8 cellular contexts compared by ENCODE assay signal in the genomic region with DNA sequence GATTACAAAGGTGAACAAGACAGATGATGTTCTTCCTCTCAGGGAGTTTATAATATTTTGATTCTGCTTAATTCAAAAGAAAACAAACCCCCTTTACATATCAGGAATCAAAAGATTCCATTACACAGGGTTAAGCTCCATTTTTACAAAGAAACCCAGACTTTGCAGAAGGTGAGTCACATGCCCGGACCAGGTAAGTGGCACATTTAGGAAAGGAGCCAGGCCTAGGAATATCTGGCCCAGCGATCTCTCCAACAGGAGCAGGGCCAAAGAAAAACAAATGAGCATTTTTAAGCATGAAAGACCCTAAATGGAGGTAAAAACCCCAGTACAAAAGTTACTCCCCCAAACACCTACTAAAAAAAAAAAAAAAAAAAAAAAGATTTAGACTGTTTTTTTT. TPM values are rescaled to one million over a fixed set of nuclear protein-coding genes. Genes with fewer than 3 reads are reported as not detected.
DNase-seq lines count a peak whose midpoint lies in the region; ATAC-seq and TF ChIP-seq lines count a peak whose summit lies in the region.

No MANE protein-coding gene starts in this region.

- no peaks in the 10 kb centered on the region for H4K20me1 ChIP-seq in SK-N-SH (ENCODE audit: insufficient read depth)

- TF ChIP-seq RAD21 in SK-N-SH (IDR thresholded peaks at IDR 0.05; ENCODE audit: low read length): no peak

- peaks cover 42% of the 10 kb centered on the region for H3K79me2 ChIP-seq in SK-N-SH (ENCODE audit: insufficient read depth)

- peaks cover 6% of the 10 kb centered on the region for H3K9me3 Mint-ChIP-seq in activated T-helper 17 cell treated with anti-CD3 and anti-CD28 coated beads, Interleukin-2, amount 50 U/mL, for 72 hours

- H2AFZ ChIP-seq in SK-N-SH (ENCODE audit: low read depth): peak overlapping the region; percentile 98

- no peaks in the 10 kb centered on the region for H3K9me2 ChIP-seq in SK-N-SH

- H3K27me3 ChIP-seq in SK-N-SH (ENCODE audit: insufficient read depth): no peaks in the 10 kb centered on the region
- no peaks in the 10 kb centered on the region for H3K27me3 ChIP-seq in iPS-20b (ENCODE audit: insufficient read depth, low read length)
- H3K27me3 ChIP-seq in stomach smooth muscle (ENCODE audit: control insufficient read depth in 1 of 2, insufficient read depth in 2 of 2, low read length in 2 of 2): no peaks in the 10 kb centered on the region

- H3K36me3 Mint-ChIP-seq in activated T-helper 17 cell treated with anti-CD3 and anti-CD28 coated beads, Interleukin-2, amount 50 U/mL, for 72 hours (ENCODE audit: low read depth): peaks cover 29% of the 10 kb centered on the region

- TF ChIP-seq EP300 in SK-N-SH (IDR thresholded peaks at IDR 0.05; ENCODE audit: borderline replicate concordance in 1 of 2, low read depth in 1 of 2, low read length in 1 of 2): no peak

- ATAC-seq in SK-N-SH treated with all-trans-retinoic acid at 6 μM for 48 hours (no peak), GM19467 (IDR thresholded peaks at IDR 0.05; ENCODE audit: unreplicated experiment) (no peak), HG02973 (IDR thresholded peaks at IDR 0.05; ENCODE audit: unreplicated experiment) (no peak)
- no peak for ATAC-seq in activated T-helper 17 cell treated with anti-CD3 and anti-CD28 coated beads, Interleukin-2, amount 50 U/mL, for 72 hours (replicated peaks)

- H3K27me3 Mint-ChIP-seq in activated T-helper 17 cell treated with anti-CD3 and anti-CD28 coated beads, Interleukin-2, amount 50 U/mL, for 72 hours: no peaks in the 10 kb centered on the region

- peak overlapping the region; percentile 92 to 96; a peak in 3 of 4 replicates for H3K27ac ChIP-seq in SK-N-SH (ENCODE audit: low read depth in 2 of 2, low read length in 1 of 2)
- no peak overlapping the region for H3K27ac ChIP-seq in iPS-20b (ENCODE audit: low read length)
- H3K27ac ChIP-seq in stomach smooth muscle (ENCODE audit: low read length): peak overlapping the region; percentile 92

- peak overlapping the region; percentile 86 for H3K27ac Mint-ChIP-seq in activated T-helper 17 cell treated with anti-CD3 and anti-CD28 coated beads, Interleukin-2, amount 50 U/mL, for 72 hours

- H3K4me3 ChIP-seq in SK-N-SH (ENCODE audit: low read depth in 2 of 2, low read length in 1 of 2) (peak overlapping the region; percentile 89 to 97), iPS-20b (ENCODE audit: low read length) (peak overlapping the region; percentile 92), stomach smooth muscle (ENCODE audit: low read length in 2 of 2) (peak overlapping the region; percentile 67 to 97)

- H3K9me3 ChIP-seq in SK-N-SH: no peaks in the 10 kb centered on the region
- peaks cover 12% of the 10 kb centered on the region for H3K9me3 ChIP-seq in iPS-20b (ENCODE audit: insufficient read depth, low read depth, low read length)
- no peaks in the 10 kb centered on the region for H3K9me3 ChIP-seq in stomach smooth muscle (ENCODE audit: control insufficient read depth in 2 of 2, low read length in 2 of 2)

- POLR2A ChIA-PET in SK-N-SH (lab: Yijun Ruan, JAX): interaction anchor here (1.5 kb wide), 1 partner anchor 9 kb away, joined by 5 read pairs; no protein-coding TSS in a partner anchor

- H3K4me3 Mint-ChIP-seq in activated T-helper 17 cell treated with anti-CD3 and anti-CD28 coated beads, Interleukin-2, amount 50 U/mL, for 72 hours: peak overlapping the region; percentile 91

- DNase-seq in SK-N-SH (no peak), putamen (ENCODE audit: low spot score) (no peak)

- peaks cover 21% of the 10 kb centered on the region for H3K4me1 Mint-ChIP-seq in activated T-helper 17 cell treated with anti-CD3 and anti-CD28 coated beads, Interleukin-2, amount 50 U/mL, for 72 hours

- peaks cover 7 to 9% of the 10 kb centered on the region in 2 experiments for H3K36me3 ChIP-seq in SK-N-SH (replicated peaks in 1 of 2; ENCODE audit: control insufficient read depth in 1 of 2, insufficient read depth in 2 of 2, low read length in 1 of 2)
- H3K36me3 ChIP-seq in iPS-20b (ENCODE audit: insufficient read depth, low read depth, low read length): peaks cover 10% of the 10 kb centered on the region; the same call in 1 of the 2 replicates
- no peaks in the 10 kb centered on the region for H3K36me3 ChIP-seq in stomach smooth muscle (ENCODE audit: control insufficient read depth in 2 of 2, insufficient read depth in 2 of 2, low read length in 2 of 2)

- H3K4me2 ChIP-seq in SK-N-SH: peak overlapping the region; percentile 99

- no peak for TF ChIP-seq CTCF in SK-N-SH (IDR thresholded peaks at IDR 0.05)

- CTCF ChIA-PET in SK-N-SH (lab: Yijun Ruan, JAX): interaction anchor here (1.0 to 1.4 kb wide), 4 partner anchors 29 to 204 kb away, joined by 3 to 5 read pairs (median 4); no protein-coding TSS in a partner anchor

- H3K4me1 ChIP-seq in SK-N-SH (ENCODE audit: control insufficient read depth in 1 of 2, insufficient read depth in 2 of 2, low read depth in 1 of 2, low read length in 1 of 2) (peaks cover 3 to 17% of the 10 kb centered on the region in 2 experiments; a peak in 2 of 4 replicates), iPS-20b (ENCODE audit: insufficient read depth, low read length) (peaks cover 16% of the 10 kb centered on the region; the same call in 1 of the 2 replicates), stomach smooth muscle (ENCODE audit: control insufficient read depth, insufficient read depth, low read length) (peaks cover 20% of the 10 kb centered on the region)

- H3K9ac ChIP-seq in SK-N-SH (peak overlapping the region; percentile 89), iPS-20b (ENCODE audit: low read depth, low read length) (peak overlapping the region; percentile 95; the same call in 1 of the 2 replicates), stomach smooth muscle (ENCODE audit: low read length in 2 of 2) (peak overlapping the region; percentile 0 to 96)

- 0% methylated on average over 2 of the region's 2 CpGs for WGBS in SK-N-SH (ENCODE audit: low lambda C conversion rate)

- peaks cover 11% of the 10 kb centered on the region for H3F3A ChIP-seq in SK-N-SH (replicated peaks; ENCODE audit: insufficient read depth)

TF ChIP-seq in SK-N-SH, 30 proteins besides CTCF, POLR2A, EP300 and RAD21 (continues in another document):
- TF ChIP-seq MXI1 (IDR thresholded peaks at IDR 0.05; ENCODE audit: low read depth, low read length) (no peak), TEAD4 (IDR thresholded peaks at IDR 0.05; ENCODE audit: borderline replicate concordance, insufficient read depth) (no peak), CHD2 (IDR thresholded peaks at IDR 0.05; ENCODE audit: low read length, partially characterized antibody) (no peak), SIN3A (IDR thresholded peaks at IDR 0.05; ENCODE audit: borderline replicate concordance, low read depth, low read length) (no peak), FOXJ3 (CRISPR knock-in tag; IDR thresholded peaks at IDR 0.05) (no peak), MEF2A (IDR thresholded peaks at IDR 0.05; ENCODE audit: borderline replicate concordance, low read depth) (no peak), SMC3 (IDR thresholded peaks at IDR 0.05; ENCODE audit: low read depth, low read length) (no peak)
- TF ChIP-seq, protein P1, sequence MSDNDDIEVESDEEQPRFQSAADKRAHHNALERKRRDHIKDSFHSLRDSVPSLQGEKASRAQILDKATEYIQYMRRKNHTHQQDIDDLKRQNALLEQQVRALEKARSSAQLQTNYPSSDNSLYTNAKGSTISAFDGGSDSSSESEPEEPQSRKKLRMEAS (IDR thresholded peaks at IDR 0.05; ENCODE audit: low read depth): no peak
- TF ChIP-seq, protein P2, sequence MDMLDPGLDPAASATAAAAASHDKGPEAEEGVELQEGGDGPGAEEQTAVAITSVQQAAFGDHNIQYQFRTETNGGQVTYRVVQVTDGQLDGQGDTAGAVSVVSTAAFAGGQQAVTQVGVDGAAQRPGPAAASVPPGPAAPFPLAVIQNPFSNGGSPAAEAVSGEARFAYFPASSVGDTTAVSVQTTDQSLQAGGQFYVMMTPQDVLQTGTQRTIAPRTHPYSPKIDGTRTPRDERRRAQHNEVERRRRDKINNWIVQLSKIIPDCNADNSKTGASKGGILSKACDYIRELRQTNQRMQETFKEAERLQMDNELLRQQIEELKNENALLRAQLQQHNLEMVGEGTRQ (IDR thresholded peaks at IDR 0.05; ENCODE audit: borderline replicate concordance, low read depth, low read length): no peak

TF ChIP-seq in SK-N-SH treated with all-trans-retinoic acid at 6 μM for 48 hours, 23 proteins besides CTCF, POLR2A, EP300 and RAD21 (continues in another document):
- TF ChIP-seq, protein P3, sequence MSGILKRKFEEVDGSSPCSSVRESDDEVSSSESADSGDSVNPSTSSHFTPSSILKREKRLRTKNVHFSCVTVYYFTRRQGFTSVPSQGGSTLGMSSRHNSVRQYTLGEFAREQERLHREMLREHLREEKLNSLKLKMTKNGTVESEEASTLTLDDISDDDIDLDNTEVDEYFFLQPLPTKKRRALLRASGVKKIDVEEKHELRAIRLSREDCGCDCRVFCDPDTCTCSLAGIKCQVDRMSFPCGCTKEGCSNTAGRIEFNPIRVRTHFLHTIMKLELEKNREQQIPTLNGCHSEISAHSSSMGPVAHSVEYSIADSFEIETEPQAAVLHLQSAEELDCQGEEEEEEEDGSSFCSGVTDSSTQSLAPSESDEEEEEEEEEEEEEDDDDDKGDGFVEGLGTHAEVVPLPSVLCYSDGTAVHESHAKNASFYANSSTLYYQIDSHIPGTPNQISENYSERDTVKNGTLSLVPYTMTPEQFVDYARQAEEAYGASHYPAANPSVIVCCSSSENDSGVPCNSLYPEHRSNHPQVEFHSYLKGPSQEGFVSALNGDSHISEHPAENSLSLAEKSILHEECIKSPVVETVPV (CRISPR knock-in tag; IDR thresholded peaks at IDR 0.05): no peak

RNA-seq across cellular contexts. Expression of a gene that starts 1.1 kb away (rescaled TPM):
- polyA plus RNA-seq in SK-N-SH (2012; rRNA removed): 22.1 and 24.7 TPM in 2 replicates
- polyA plus RNA-seq in SK-N-SH (2012; cell fraction: cytosol; rRNA removed): 28.2 and 28.6 TPM in 2 replicates
- polyA plus RNA-seq in SK-N-SH (2012; cell fraction: nucleus; rRNA removed): 11.1 and 13.0 TPM in 2 replicates
- total RNA-seq in activated T-helper 17 cell treated with anti-CD3 and anti-CD28 coated beads, Interleukin-2, amount 50 U/mL, for 72 hours: 10 to 100 TPM; 41.9 to 45.4 TPM

RNA-seq across cellular contexts. Expression of a gene that starts 50.0 kb away (rescaled TPM):
- polyA plus RNA-seq in SK-N-SH (2012; rRNA removed): 3.4 and 4.0 TPM in 2 replicates
- polyA plus RNA-seq in SK-N-SH (2012; cell fraction: cytosol; rRNA removed): 5.2 and 7.9 TPM in 2 replicates
- 2.0 and 4.9 TPM in 2 replicates for polyA plus RNA-seq in SK-N-SH (2012; cell fraction: nucleus; rRNA removed)
- 10 to 100 TPM; 23.6 to 26.7 TPM for total RNA-seq in activated T-helper 17 cell treated with anti-CD3 and anti-CD28 coated beads, Interleukin-2, amount 50 U/mL, for 72 hours
